13 cellular contexts compared by ENCODE assay signal in genomic region chr2:45892757-45893156, GRCh38.
DNase-seq lines count a peak whose midpoint lies in the region; ATAC-seq, FAIRE-seq and TF ChIP-seq lines count a peak whose summit lies in the region.
"Had no signal": no experiment of that assay in that cellular context is flagged by ENCODE, and none has a peak within 500 bp of the region (broad histone marks: within the 10 kb centered on the region; RNA-seq: fewer than 3 reads in every experiment).

No MANE protein-coding gene starts in this region.

- RAD21 ChIA-PET in GM12878 (lab: Charles Lee; ENCODE audit: unreplicated experiment), result interaction anchor here (0.9 to 1.0 kb wide), 2 partner anchors 26 kb away, joined by 3 to 4 read pairs; no protein-coding TSS in a partner anchor

- no peaks in the 10 kb centered on the region for H3K27me3 ChIP-seq in GM12878 (replicated peaks in 1 of 2; ENCODE audit: control insufficient read depth in 2 of 2, insufficient read depth in 2 of 2, low read length in 1 of 2)

- H3K27ac ChIP-seq in GM12878 (ENCODE audit: control insufficient read depth, insufficient read depth), result no peak overlapping the region
- H3K27ac ChIP-seq: RWPE1 had no signal

- H3K4me3 ChIP-seq in GM12878, result no peak overlapping the region

- no peak overlapping the region for H3K4me2 ChIP-seq in GM12878 (ENCODE audit: control insufficient read depth, insufficient read depth)

- no TSS peak for BruUV-seq in GM12878 (replicated peaks; lab: Mats Ljungman, UMichigan)

- peaks cover 4% of the 10 kb centered on the region; the same call in 1 of the 2 replicates for H3K79me2 ChIP-seq in GM12878 (ENCODE audit: control insufficient read depth, insufficient read depth, low read length)

- intact Hi-C loops in GM12878 (cut with micrococcal nuclease; ENCODE audit: unreplicated experiment), result no loop called here

- FAIRE-seq in GM12878 (lab: Jason Lieb, UNC), result no peak
- FAIRE-seq: GM18507 had no signal

- no peak overlapping the region for H2AFZ ChIP-seq in GM12878 (ENCODE audit: control insufficient read depth, low read depth, low read length)

- H3K9me3 ChIP-seq in GM12878 (replicated peaks; ENCODE audit: control insufficient read depth, insufficient read depth, low read length), result no peaks in the 10 kb centered on the region

- no peaks in the 10 kb centered on the region for H3K36me3 Mint-ChIP-seq in nephron progenitor cell (ENCODE audit: low read depth)

- H3K9ac ChIP-seq in GM12878 (ENCODE audit: control insufficient read depth, insufficient read depth, low read length), result no peak overlapping the region

- H3K27ac Mint-ChIP-seq in nephron progenitor cell, result peak overlapping the region; percentile 34

- H4K20me1 ChIP-seq in GM12878 (ENCODE audit: control insufficient read depth, insufficient read depth), result no peaks in the 10 kb centered on the region

- WGBS in GM12878 (ENCODE audit: insufficient coverage, insufficient replicate concordance, low lambda C conversion rate, missing lambda C conversion rate), result 66% methylated on average over 7 of the region's 7 CpGs

- H3K4me3 Mint-ChIP-seq in nephron progenitor cell, result no peak overlapping the region
- H3K4me3 Mint-ChIP-seq: stimulated activated naive CD8-positive, alpha-beta T cell treated with anti-CD3 and anti-CD28 coated beads, Interleukin-15, amount 100 ng/mL, for 72 hours had no signal

- H3K9me3 Mint-ChIP-seq in nephron progenitor cell, result no peaks in the 10 kb centered on the region
- H3K9me3 Mint-ChIP-seq: stimulated activated naive CD8-positive, alpha-beta T cell treated with anti-CD3 and anti-CD28 coated beads, Interleukin-15, amount 100 ng/mL, for 72 hours had no signal

- SMC1A ChIA-PET in GM12878 (lab: Charles Lee; ENCODE audit: uncharacterized antibody, unreplicated experiment), result interaction anchor here (0.7 to 11.4 kb wide), 4 partner anchors 13 to 54 kb away, joined by 3 to 224 read pairs (median 90); no protein-coding TSS in a partner anchor

- TF ChIP-seq POLR2A in GM12878 (IDR thresholded peaks at IDR 0.05; ENCODE audit: low read depth, low read length), result no peak

- ATAC-seq in GM12878 (no peak), GM18498 (IDR thresholded peaks at IDR 0.05; ENCODE audit: unreplicated experiment) (no peak), GM21717 (IDR thresholded peaks at IDR 0.05; ENCODE audit: unreplicated experiment) (no peak)
- ATAC-seq: stimulated activated naive CD8-positive, alpha-beta T cell treated with anti-CD3 and anti-CD28 coated beads, Interleukin-15, amount 100 ng/mL, for 72 hours had no signal

- peaks cover 30% of the 10 kb centered on the region for H3K4me1 Mint-ChIP-seq in nephron progenitor cell

- TF ChIP-seq RAD21 in GM12878 (IDR thresholded peaks at IDR 0.05; ENCODE audit: insufficient read depth, low read depth, low read length), result no peak

- DNase-seq in DMS79 (lab: John Stamatoyannopoulos, UW) (peak; percentile 97), NCI-H128 (lab: John Stamatoyannopoulos, UW; ENCODE audit: unreplicated experiment) (peak; percentile 78), GM12878 (ENCODE audit: low read depth, low spot score) (no peak), nephron progenitor cell (no peak), NCI-H1105 (lab: John Stamatoyannopoulos, UW) (no peak)
- DNase-seq in activated CD4-positive, alpha-beta T cell treated with anti-CD3 and anti-CD28 coated beads for 48 hours, result no peak
- DNase-seq: activated T-cell treated with anti-CD3 and anti-CD28 coated beads for 4 hours; stimulated activated CD4-positive, alpha-beta T cell treated with anti-CD3 and anti-CD28 coated beads, Interleukin-1b, Interleukin-23, amount 100 ng/mL, for 48 hours; stimulated activated naive CD8-positive, alpha-beta T cell treated with anti-CD3 and anti-CD28 coated beads, Interleukin-15, amount 100 ng/mL, for 72 hours had no signal

- no peaks in the 10 kb centered on the region for H3K36me3 ChIP-seq in GM12878 (ENCODE audit: control insufficient read depth in 2 of 2, insufficient read depth in 2 of 2, low read length in 1 of 2)

- in situ Hi-C loops in GM12878 (cut with MboI), result no loop called here

- H3K4me1 ChIP-seq in GM12878 (ENCODE audit: control insufficient read depth, insufficient read depth, low read length), result peaks cover 55% of the 10 kb centered on the region

- POLR2A ChIA-PET in GM12878 (lab: Charles Lee), result interaction anchor here (0.6 kb wide), 1 partner anchor 231 kb away, joined by 5 read pairs; no protein-coding TSS in a partner anchor

- CTCF ChIA-PET in GM12878 (lab: Yijun Ruan, JAX), result interaction anchor here (2.4 kb wide), 1 partner anchor 9 kb away, joined by 12 read pairs; no protein-coding TSS in a partner anchor

- H3K27me3 Mint-ChIP-seq in nephron progenitor cell (ENCODE audit: low read depth, poor library complexity), result peaks cover 9% of the 10 kb centered on the region
- H3K27me3 Mint-ChIP-seq: stimulated activated naive CD8-positive, alpha-beta T cell treated with anti-CD3 and anti-CD28 coated beads, Interleukin-15, amount 100 ng/mL, for 72 hours had no signal

- TF ChIP-seq EP300 in GM12878 (IDR thresholded peaks at IDR 0.05; ENCODE audit: borderline replicate concordance in 1 of 2, control insufficient read depth in 1 of 2, low read depth in 2 of 2, low read length in 2 of 2), result no peak

- no peak for TF ChIP-seq CTCF in GM12878 (IDR thresholded peaks at IDR 0.05 in 2 of 3, conservative IDR thresholded peaks at IDR 0.05 in 1 of 3; ENCODE audit: control insufficient read depth in 2 of 3, extremely low read depth in 1 of 3, insufficient read depth in 1 of 3, low read depth in 3 of 3, low read length in 3 of 3)
- no peak for TF ChIP-seq CTCF in nephron progenitor cell (IDR thresholded peaks at IDR 0.05)

TF ChIP-seq in GM12878, 131 proteins besides CTCF, POLR2A, EP300 and RAD21:
- no peak for TF ChIP-seq PRDM15 (CRISPR knock-in tag; IDR thresholded peaks at IDR 0.05)
- no peak for TF ChIP-seq NR2F1 (conservative IDR thresholded peaks at IDR 0.05)
- TF ChIP-seq EED (IDR thresholded peaks at IDR 0.05; ENCODE audit: low read depth), result peak; percentile 33; the same call in 1 of the 2 replicates
- no peak for TF ChIP-seq PML (IDR thresholded peaks at IDR 0.05; ENCODE audit: low read length)

Comparison
In these comparisons a context has a peak if more than half of its experiments do, and no peak if none do; other contexts are left out.
1. DNase-seq: peak in DMS79 (single experiment) and NCI-H128 (single experiment); none in GM12878 (single experiment), nephron progenitor cell (single experiment), NCI-H1105 (single experiment) and activated CD4-positive, alpha-beta T cell treated with anti-CD3 and anti-CD28 coated beads for 48 hours (single experiment).